Comparison of ENCODE assay signal across 1 cellular context in the genomic region with DNA sequence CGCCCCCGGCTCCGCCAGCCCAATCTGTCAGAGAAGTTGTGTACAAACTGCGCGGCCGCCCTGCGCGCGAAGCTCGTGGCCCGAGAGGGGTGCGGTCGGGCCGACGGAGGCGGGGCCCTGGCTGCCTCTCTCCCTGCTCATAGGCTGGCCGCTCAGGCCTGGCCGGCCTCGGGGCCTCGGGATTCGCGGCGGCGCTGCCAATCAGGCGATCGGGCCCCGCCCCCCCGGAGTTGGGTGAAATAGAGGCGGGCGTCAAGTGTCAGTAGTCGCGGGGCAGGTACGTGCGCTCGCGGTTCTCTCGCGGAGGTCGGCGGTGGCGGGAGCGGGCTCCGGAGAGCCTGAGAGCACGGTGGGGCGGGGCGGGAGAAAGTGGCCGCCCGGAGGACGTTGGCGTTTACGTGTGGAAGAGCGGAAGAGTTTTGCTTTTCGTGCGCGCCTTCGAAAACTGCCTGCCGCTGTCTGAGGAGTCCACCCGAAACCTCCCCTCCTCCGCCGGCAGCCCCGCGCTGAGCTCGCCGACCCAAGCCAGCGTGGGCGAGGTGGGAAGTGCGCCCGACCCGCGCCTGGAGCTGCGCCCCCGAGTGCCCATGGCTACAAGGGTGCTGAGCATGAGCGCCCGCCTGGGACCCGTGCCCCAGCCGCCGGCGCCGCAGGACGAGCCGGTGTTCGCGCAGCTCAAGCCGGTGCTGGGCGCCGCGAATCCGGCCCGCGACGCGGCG.
A peak's percentile ranks its signal among the peaks of the same experiment; 100 is the strongest.
TF ChIP-seq lines count a peak whose summit lies in the region.

KLF5 (plus strand) TSS at position 265 of the 719 bp plus-strand sequence; CDS start at position 588, 323 bp downstream.

TF ChIP-seq in H1, 55 proteins besides CTCF, POLR2A, EP300 and RAD21 (continued from another document):
- TF ChIP-seq, protein P1, sequence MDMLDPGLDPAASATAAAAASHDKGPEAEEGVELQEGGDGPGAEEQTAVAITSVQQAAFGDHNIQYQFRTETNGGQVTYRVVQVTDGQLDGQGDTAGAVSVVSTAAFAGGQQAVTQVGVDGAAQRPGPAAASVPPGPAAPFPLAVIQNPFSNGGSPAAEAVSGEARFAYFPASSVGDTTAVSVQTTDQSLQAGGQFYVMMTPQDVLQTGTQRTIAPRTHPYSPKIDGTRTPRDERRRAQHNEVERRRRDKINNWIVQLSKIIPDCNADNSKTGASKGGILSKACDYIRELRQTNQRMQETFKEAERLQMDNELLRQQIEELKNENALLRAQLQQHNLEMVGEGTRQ (IDR thresholded peaks at IDR 0.05; ENCODE audit: low read length): no peak
- TF ChIP-seq CHD2 (IDR thresholded peaks at IDR 0.05; ENCODE audit: low read length) (peak; percentile 90), TEAD4 (IDR thresholded peaks at IDR 0.05; ENCODE audit: low read depth, low read length) (no peak), CHD1 (IDR thresholded peaks at IDR 0.05; ENCODE audit: low read depth, low read length) (no peak), KDM4A (IDR thresholded peaks at IDR 0.05; ENCODE audit: low read depth, low read length, severe bottlenecking) (peak; percentile 81), POU5F1 (IDR thresholded peaks at IDR 0.05; ENCODE audit: low read depth, low read length) (no peak), PHF8 (conservative IDR thresholded peaks at IDR 0.05; ENCODE audit: low read depth, low read length) (peak; percentile 51; the same call in 1 of the 2 replicates), SAP30 (IDR thresholded peaks at IDR 0.05; ENCODE audit: insufficient read depth, insufficient replicate concordance, low read length) (no peak), KDM1A (IDR thresholded peaks at IDR 0.05; ENCODE audit: borderline replicate concordance, low read length) (no peak), TAF7 (optimal IDR thresholded peaks at IDR 0.05; ENCODE audit: borderline replicate concordance, low read depth, low read length) (peak; percentile 87), E2F6 (IDR thresholded peaks at IDR 0.05) (peak; percentile 68), MAFK (IDR thresholded peaks at IDR 0.05; ENCODE audit: low read depth, low read length) (no peak), EZH2 (IDR thresholded peaks at IDR 0.05; ENCODE audit: low read depth, low read length, severe bottlenecking) (no peak), CBX8 (IDR thresholded peaks at IDR 0.05; ENCODE audit: borderline replicate concordance, low read depth, low read length) (no peak), SP4 (IDR thresholded peaks at IDR 0.05; ENCODE audit: low read length) (0 out of 2 replicates have a peak, but pooled peaks have one; percentile 81)
- TF ChIP-seq, protein P2, sequence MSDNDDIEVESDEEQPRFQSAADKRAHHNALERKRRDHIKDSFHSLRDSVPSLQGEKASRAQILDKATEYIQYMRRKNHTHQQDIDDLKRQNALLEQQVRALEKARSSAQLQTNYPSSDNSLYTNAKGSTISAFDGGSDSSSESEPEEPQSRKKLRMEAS (IDR thresholded peaks at IDR 0.05): peak; percentile 78; the same call in 1 of the 2 replicates
TF ChIP-seq in H1: peak in this region for 14.
